ENCODE assay signal across 20 cellular contexts in the genomic region with DNA sequence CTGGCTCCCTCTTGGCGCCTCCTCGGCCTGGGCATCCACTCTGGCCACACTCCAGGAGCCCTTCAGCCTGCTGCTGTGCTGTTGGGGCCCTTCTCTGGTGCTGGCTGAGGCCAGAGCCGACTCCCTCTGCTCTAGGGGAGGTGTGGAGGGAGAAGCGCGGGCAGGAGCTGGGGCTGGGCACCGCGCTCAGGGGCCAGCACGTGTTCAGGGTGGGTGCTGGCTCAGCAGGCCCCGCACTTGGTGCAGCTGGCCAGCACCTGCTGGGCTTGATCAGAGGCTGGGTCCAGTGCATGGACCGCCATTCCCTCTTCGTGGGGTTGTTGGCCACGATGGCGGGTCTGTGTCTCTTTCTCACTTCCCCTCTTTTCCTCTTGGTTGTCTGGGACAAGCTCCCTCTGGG.
A peak's percentile ranks its signal among the peaks of the same experiment; 100 is the strongest.
DNase-seq lines count a peak whose midpoint lies in the region; ATAC-seq lines count a peak whose summit lies in the region.
"Had no signal": no experiment of that assay in that cellular context is flagged by ENCODE, and none has a peak within 500 bp of the region (broad histone marks: within the 10 kb centered on the region; RNA-seq: fewer than 3 reads in every experiment).

No MANE protein-coding gene starts in this region.

- H3K9me3 ChIP-seq in neuronal stem cell (replicated peaks in 1 of 2; ENCODE audit: control insufficient read depth in 2 of 2, insufficient read depth in 1 of 2, low read depth in 1 of 2, low read length in 2 of 2), result no peaks in the 10 kb centered on the region
- H3K9me3 ChIP-seq: Caco-2 had no signal

- no peak overlapping the region for H2AK5ac ChIP-seq in neuronal stem cell (ENCODE audit: low read depth, low read length)

- ATAC-seq in stimulated activated memory B cell treated with anti-CD40 and anti-IgM and Interleukin-4, amounts not matched to agents 10 μg/mL and 1 μg/mL and 100 μg/mL, for 72 hours, result peak; percentile 8
- no peak for ATAC-seq in left lobe of liver
- no peak for ATAC-seq in HG03520 (IDR thresholded peaks at IDR 0.05; ENCODE audit: unreplicated experiment)
- ATAC-seq: CD8-positive, alpha-beta T cell; GM12878 had no signal

- H3K27ac ChIP-seq in neuronal stem cell (replicated peaks; ENCODE audit: low read length), result no peak overlapping the region
- H3K27ac ChIP-seq: BLaER1 treated with 17β-estradiol and CSF1 and Interleukin-3, amounts not matched to agents 10 nM and 100 nM; C4-2B had no signal

- H2BK5ac ChIP-seq in neuronal stem cell (ENCODE audit: low read length), result no peak overlapping the region

- no peak overlapping the region for H3K27ac Mint-ChIP-seq in stimulated activated memory B cell treated with anti-CD40 and anti-IgM and Interleukin-4, amounts not matched to agents 10 μg/mL and 1 μg/mL and 100 μg/mL, for 72 hours
- H3K27ac Mint-ChIP-seq: B cell; CD4-positive, alpha-beta T cell; CD8-positive, alpha-beta T cell had no signal

- peak; percentile 4 for DNase-seq in NCI-H69 (lab: John Stamatoyannopoulos, UW)
- DNase-seq in neuronal stem cell (ENCODE audit: low spot score), result no peak
- peak; percentile 58 for DNase-seq in posterior vena cava (ENCODE audit: low spot score)
- DNase-seq in left lobe of liver (ENCODE audit: low spot score), result no peak
- DNase-seq in G401 (ENCODE audit: low spot score), result no peak
- no peak for DNase-seq in Ammon's horn (ENCODE audit: low spot score)
- DNase-seq: 8988T; ACHN; Caco-2; Calu3; CD4-positive, alpha-beta T cell; CD8-positive, alpha-beta T cell; DMS79 treated with DMSO at 0.1 percent for 48 hours; GDM1 had no signal

- H3K4me2 ChIP-seq in neuronal stem cell (ENCODE audit: insufficient read depth, low read length, poor library complexity, severe bottlenecking), result no peak overlapping the region
- H3K4me2 ChIP-seq: BLaER1 treated with 17β-estradiol and CSF1 and Interleukin-3, amounts not matched to agents 10 nM and 100 nM had no signal

- no peaks in the 10 kb centered on the region for H3K27me3 ChIP-seq in neuronal stem cell (ENCODE audit: control insufficient read depth in 3 of 3, insufficient read depth in 3 of 3, low read depth in 1 of 3, low read length in 3 of 3)
- H3K27me3 ChIP-seq: BLaER1 treated with 17β-estradiol and CSF1 and Interleukin-3, amounts not matched to agents 10 nM and 100 nM had no signal

- intact Hi-C loops in posterior vena cava (cut with DNase I), result no loop called here

- in situ Hi-C loops in G401 (cut with HindIII; ENCODE audit: low sequenced_read_pairs), result no loop called here

- H2BK120ac ChIP-seq in neuronal stem cell (ENCODE audit: low read depth, low read length), result no peak overlapping the region

- no peak overlapping the region for H3K23ac ChIP-seq in neuronal stem cell (ENCODE audit: low read depth, low read length, poor library complexity)

- H3K27me3 Mint-ChIP-seq in stimulated activated memory B cell treated with anti-CD40 and anti-IgM and Interleukin-4, amounts not matched to agents 10 μg/mL and 1 μg/mL and 100 μg/mL, for 72 hours, result no peaks in the 10 kb centered on the region
- H3K27me3 Mint-ChIP-seq: B cell; CD4-positive, alpha-beta T cell had no signal

- no peak overlapping the region for H3K4ac ChIP-seq in neuronal stem cell (ENCODE audit: low read length)

- H3K4me1 Mint-ChIP-seq in stimulated activated memory B cell treated with anti-CD40 and anti-IgM and Interleukin-4, amounts not matched to agents 10 μg/mL and 1 μg/mL and 100 μg/mL, for 72 hours, result no peaks in the 10 kb centered on the region
- H3K4me1 Mint-ChIP-seq: B cell had no signal

- H2AFZ ChIP-seq in neuronal stem cell (ENCODE audit: low read length), result no peak overlapping the region

- H4K8ac ChIP-seq in neuronal stem cell (ENCODE audit: low read depth, low read length), result no peak overlapping the region

- peak overlapping the region; percentile 2 for H3K14ac ChIP-seq in neuronal stem cell (ENCODE audit: low read length)

- WGBS in neuronal stem cell (ENCODE audit: extremely low coverage in 2 of 2, insufficient read length in 2 of 2, insufficient replicate concordance in 1 of 2), 2 donors, result no CpG with 5 or more reads among the region's 13 CpGs

- no peaks in the 10 kb centered on the region for H3K79me1 ChIP-seq in neuronal stem cell (ENCODE audit: low read depth, low read length)

- no peak overlapping the region for H3K4me3 Mint-ChIP-seq in stimulated activated memory B cell treated with anti-CD40 and anti-IgM and Interleukin-4, amounts not matched to agents 10 μg/mL and 1 μg/mL and 100 μg/mL, for 72 hours
- H3K4me3 Mint-ChIP-seq: B cell; CD4-positive, alpha-beta T cell; CD8-positive, alpha-beta T cell had no signal

- H3K9me3 Mint-ChIP-seq in stimulated activated memory B cell treated with anti-CD40 and anti-IgM and Interleukin-4, amounts not matched to agents 10 μg/mL and 1 μg/mL and 100 μg/mL, for 72 hours, result no peaks in the 10 kb centered on the region

- no peaks in the 10 kb centered on the region for H3K36me3 Mint-ChIP-seq in stimulated activated memory B cell treated with anti-CD40 and anti-IgM and Interleukin-4, amounts not matched to agents 10 μg/mL and 1 μg/mL and 100 μg/mL, for 72 hours
- H3K36me3 Mint-ChIP-seq: CD8-positive, alpha-beta T cell had no signal

- H3K4me3 ChIP-seq in neuronal stem cell (ENCODE audit: low read length in 2 of 2), result no peak overlapping the region
- H3K4me3 ChIP-seq: BLaER1 treated with 17β-estradiol and CSF1 and Interleukin-3, amounts not matched to agents 10 nM and 100 nM; GM12878 had no signal

- H3K4me1 ChIP-seq in neuronal stem cell (ENCODE audit: control insufficient read depth in 2 of 2, insufficient read depth in 1 of 2, low read depth in 1 of 2, low read length in 2 of 2), result no peaks in the 10 kb centered on the region
- H3K4me1 ChIP-seq: BLaER1 treated with 17β-estradiol and CSF1 and Interleukin-3, amounts not matched to agents 10 nM and 100 nM; Caco-2 had no signal

- H2BK15ac ChIP-seq in neuronal stem cell (ENCODE audit: low read length), result no peak overlapping the region

- H3K18ac ChIP-seq in neuronal stem cell (ENCODE audit: low read length), result no peak overlapping the region

- no peak overlapping the region for H4K91ac ChIP-seq in neuronal stem cell (ENCODE audit: low read depth, low read length, poor library complexity)

- no peaks in the 10 kb centered on the region for H3K36me3 ChIP-seq in neuronal stem cell (replicated peaks in 1 of 2; ENCODE audit: control insufficient read depth in 2 of 2, insufficient read depth in 2 of 2, low read length in 2 of 2)
- H3K36me3 ChIP-seq: BLaER1 treated with 17β-estradiol and CSF1 and Interleukin-3, amounts not matched to agents 10 nM and 100 nM had no signal

- no peak overlapping the region for H2BK12ac ChIP-seq in neuronal stem cell (ENCODE audit: low read length)

- H3K9ac ChIP-seq in neuronal stem cell (ENCODE audit: low read depth, low read length, poor library complexity), result no peak overlapping the region
- H3K9ac ChIP-seq: BLaER1 treated with 17β-estradiol and CSF1 and Interleukin-3, amounts not matched to agents 10 nM and 100 nM had no signal

Comparison
In these comparisons a context has a peak if more than half of its experiments do, and no peak if none do; other contexts are left out.
1. DNase-seq: peak in NCI-H69 (single experiment) and posterior vena cava (single experiment); none in neuronal stem cell (single experiment), left lobe of liver (single experiment), G401 (single experiment) and Ammon's horn (single experiment).